In genomic region chr13:40026174-40026585, GRCh38 we compare ENCODE assay signal across 8 cellular contexts.
A peak's percentile ranks its signal among the peaks of the same experiment; 100 is the strongest.
DNase-seq lines count a peak whose midpoint lies in the region; ATAC-seq and TF ChIP-seq lines count a peak whose summit lies in the region.

No MANE protein-coding gene starts in this region.

- no peak overlapping the region for H2AFZ ChIP-seq in smooth muscle cell (ENCODE audit: low read depth)

- no peak overlapping the region for H3K9ac ChIP-seq in smooth muscle cell (ENCODE audit: low read depth)

- no peaks in the 10 kb centered on the region for H3K4me1 ChIP-seq in smooth muscle cell (ENCODE audit: low read depth)

- no peak overlapping the region for H3K27ac ChIP-seq in smooth muscle cell (ENCODE audit: low read depth)

- no peaks in the 10 kb centered on the region for H3K27me3 ChIP-seq in smooth muscle cell (ENCODE audit: low read depth)

- no peaks in the 10 kb centered on the region for H3K79me2 ChIP-seq in smooth muscle cell (ENCODE audit: low read depth)

- H3K36me3 ChIP-seq in smooth muscle cell (ENCODE audit: low read depth), result no peaks in the 10 kb centered on the region

- no peaks in the 10 kb centered on the region for H3K9me3 ChIP-seq in smooth muscle cell (replicated peaks; ENCODE audit: low read depth)

- H3K4me3 ChIP-seq in smooth muscle cell, result no peak overlapping the region

- WGBS in smooth muscle cell (ENCODE audit: low lambda C conversion rate), result 58% methylated on average over 5 of the region's 5 CpGs

- TF ChIP-seq CTCF in smooth muscle cell (IDR thresholded peaks at IDR 0.05; ENCODE audit: borderline replicate concordance, insufficient read depth, poor library complexity, severe bottlenecking), result no peak

- DNase-seq in activated CD4-positive, alpha-beta T cell treated with anti-CD3 and anti-CD28 coated beads for 48 hours, result peak; percentile 76
- DNase-seq in smooth muscle cell (lab: John Stamatoyannopoulos, UW; ENCODE audit: unreplicated experiment), result no peak
- DNase-seq in NCI-H1105 (lab: John Stamatoyannopoulos, UW), result no peak
- no peak for DNase-seq in NCI-H146 treated with DMSO at 0.1 percent for 48 hours (lab: John Stamatoyannopoulos, UW; ENCODE audit: unreplicated experiment)
- DNase-seq in NCI-H446 (lab: John Stamatoyannopoulos, UW), result no peak
- DNase-seq in superior temporal gyrus (ENCODE audit: extremely low spot score), result no peak

- peak; percentile 91 for ATAC-seq in GM18520 (IDR thresholded peaks at IDR 0.05; ENCODE audit: unreplicated experiment)
- ATAC-seq in HG02943 (IDR thresholded peaks at IDR 0.05; ENCODE audit: low read depth, unreplicated experiment), result peak; percentile 92

- H3K4me2 ChIP-seq in smooth muscle cell, result peak overlapping the region; percentile 55

- no peaks in the 10 kb centered on the region for H3F3A ChIP-seq in smooth muscle cell (ENCODE audit: low read depth)

- no peaks in the 10 kb centered on the region for H4K20me1 ChIP-seq in smooth muscle cell (ENCODE audit: low read depth)
